2 cellular contexts compared by ENCODE assay signal in the genomic region with DNA sequence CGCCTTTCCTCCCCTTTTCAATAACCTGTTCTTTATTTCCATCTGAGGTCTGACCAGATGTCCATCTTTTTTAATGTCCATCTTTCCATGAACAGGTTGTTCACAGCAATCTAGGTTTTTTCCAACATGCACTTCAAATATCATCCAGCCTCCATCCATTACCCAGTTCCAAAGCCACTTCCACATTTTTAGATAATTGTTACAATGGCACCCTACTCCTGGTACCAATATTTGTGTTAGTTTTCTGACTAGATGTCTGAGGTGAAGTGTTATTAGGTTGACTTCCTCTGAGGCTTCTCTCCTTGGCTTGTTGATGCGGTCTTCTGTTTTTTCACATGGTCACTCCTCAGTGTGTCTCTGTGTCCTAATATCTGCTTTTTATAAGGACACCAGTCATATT.
TF ChIP-seq lines count a peak whose summit lies in the region.

No MANE protein-coding gene starts in this region.

TF ChIP-seq in HEK293, 187 proteins besides CTCF, POLR2A, EP300 and RAD21 (continued from another document):
- TF ChIP-seq, protein P1, sequence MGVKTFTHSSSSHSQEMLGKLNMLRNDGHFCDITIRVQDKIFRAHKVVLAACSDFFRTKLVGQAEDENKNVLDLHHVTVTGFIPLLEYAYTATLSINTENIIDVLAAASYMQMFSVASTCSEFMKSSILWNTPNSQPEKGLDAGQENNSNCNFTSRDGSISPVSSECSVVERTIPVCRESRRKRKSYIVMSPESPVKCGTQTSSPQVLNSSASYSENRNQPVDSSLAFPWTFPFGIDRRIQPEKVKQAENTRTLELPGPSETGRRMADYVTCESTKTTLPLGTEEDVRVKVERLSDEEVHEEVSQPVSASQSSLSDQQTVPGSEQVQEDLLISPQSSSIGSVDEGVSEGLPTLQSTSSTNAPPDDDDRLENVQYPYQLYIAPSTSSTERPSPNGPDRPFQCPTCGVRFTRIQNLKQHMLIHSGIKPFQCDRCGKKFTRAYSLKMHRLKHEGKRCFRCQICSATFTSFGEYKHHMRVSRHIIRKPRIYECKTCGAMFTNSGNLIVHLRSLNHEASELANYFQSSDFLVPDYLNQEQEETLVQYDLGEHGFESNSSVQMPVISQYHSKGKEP (tag by site-specific recombination; IDR thresholded peaks at IDR 0.05) = no peak

TF ChIP-seq in K562, 482 proteins besides CTCF, POLR2A, EP300 and RAD21 (continued from another document):
- TF ChIP-seq, protein P2, sequence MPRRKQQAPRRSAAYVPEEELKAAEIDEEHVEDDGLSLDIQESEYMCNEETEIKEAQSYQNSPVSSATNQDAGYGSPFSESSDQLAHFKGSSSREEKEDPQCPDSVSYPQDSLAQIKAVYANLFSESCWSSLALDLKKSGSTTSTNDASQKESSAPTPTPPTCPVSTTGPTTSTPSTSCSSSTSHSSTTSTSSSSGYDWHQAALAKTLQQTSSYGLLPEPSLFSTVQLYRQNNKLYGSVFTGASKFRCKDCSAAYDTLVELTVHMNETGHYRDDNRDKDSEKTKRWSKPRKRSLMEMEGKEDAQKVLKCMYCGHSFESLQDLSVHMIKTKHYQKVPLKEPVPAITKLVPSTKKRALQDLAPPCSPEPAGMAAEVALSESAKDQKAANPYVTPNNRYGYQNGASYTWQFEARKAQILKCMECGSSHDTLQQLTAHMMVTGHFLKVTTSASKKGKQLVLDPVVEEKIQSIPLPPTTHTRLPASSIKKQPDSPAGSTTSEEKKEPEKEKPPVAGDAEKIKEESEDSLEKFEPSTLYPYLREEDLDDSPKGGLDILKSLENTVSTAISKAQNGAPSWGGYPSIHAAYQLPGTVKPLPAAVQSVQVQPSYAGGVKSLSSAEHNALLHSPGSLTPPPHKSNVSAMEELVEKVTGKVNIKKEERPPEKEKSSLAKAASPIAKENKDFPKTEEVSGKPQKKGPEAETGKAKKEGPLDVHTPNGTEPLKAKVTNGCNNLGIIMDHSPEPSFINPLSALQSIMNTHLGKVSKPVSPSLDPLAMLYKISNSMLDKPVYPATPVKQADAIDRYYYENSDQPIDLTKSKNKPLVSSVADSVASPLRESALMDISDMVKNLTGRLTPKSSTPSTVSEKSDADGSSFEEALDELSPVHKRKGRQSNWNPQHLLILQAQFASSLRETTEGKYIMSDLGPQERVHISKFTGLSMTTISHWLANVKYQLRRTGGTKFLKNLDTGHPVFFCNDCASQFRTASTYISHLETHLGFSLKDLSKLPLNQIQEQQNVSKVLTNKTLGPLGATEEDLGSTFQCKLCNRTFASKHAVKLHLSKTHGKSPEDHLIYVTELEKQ (CRISPR knock-in tag; IDR thresholded peaks at IDR 0.05) = no peak
- TF ChIP-seq, protein P3, sequence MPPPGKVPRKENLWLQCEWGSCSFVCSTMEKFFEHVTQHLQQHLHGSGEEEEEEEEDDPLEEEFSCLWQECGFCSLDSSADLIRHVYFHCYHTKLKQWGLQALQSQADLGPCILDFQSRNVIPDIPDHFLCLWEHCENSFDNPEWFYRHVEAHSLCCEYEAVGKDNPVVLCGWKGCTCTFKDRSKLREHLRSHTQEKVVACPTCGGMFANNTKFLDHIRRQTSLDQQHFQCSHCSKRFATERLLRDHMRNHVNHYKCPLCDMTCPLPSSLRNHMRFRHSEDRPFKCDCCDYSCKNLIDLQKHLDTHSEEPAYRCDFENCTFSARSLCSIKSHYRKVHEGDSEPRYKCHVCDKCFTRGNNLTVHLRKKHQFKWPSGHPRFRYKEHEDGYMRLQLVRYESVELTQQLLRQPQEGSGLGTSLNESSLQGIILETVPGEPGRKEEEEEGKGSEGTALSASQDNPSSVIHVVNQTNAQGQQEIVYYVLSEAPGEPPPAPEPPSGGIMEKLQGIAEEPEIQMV (tag; conservative IDR thresholded peaks at IDR 0.05; ENCODE audit: low read depth) = no peak
- TF ChIP-seq CBX3 (IDR thresholded peaks at IDR 0.05; ENCODE audit: borderline replicate concordance in 1 of 2, low read length in 2 of 2) (0 out of 3 replicates have a peak, but pooled peaks of 1 of the 2 experiments have one; percentile 45), NFYB (IDR thresholded peaks at IDR 0.05; ENCODE audit: extremely low read depth, insufficient read length) (no peak), ZNF707 (CRISPR knock-in tag; conservative IDR thresholded peaks at IDR 0.05) (peak; percentile 95), LEF1 (IDR thresholded peaks at IDR 0.05) (no peak), SMARCA4 (IDR thresholded peaks at IDR 0.05) (no peak)
- TF ChIP-seq, protein P4, sequence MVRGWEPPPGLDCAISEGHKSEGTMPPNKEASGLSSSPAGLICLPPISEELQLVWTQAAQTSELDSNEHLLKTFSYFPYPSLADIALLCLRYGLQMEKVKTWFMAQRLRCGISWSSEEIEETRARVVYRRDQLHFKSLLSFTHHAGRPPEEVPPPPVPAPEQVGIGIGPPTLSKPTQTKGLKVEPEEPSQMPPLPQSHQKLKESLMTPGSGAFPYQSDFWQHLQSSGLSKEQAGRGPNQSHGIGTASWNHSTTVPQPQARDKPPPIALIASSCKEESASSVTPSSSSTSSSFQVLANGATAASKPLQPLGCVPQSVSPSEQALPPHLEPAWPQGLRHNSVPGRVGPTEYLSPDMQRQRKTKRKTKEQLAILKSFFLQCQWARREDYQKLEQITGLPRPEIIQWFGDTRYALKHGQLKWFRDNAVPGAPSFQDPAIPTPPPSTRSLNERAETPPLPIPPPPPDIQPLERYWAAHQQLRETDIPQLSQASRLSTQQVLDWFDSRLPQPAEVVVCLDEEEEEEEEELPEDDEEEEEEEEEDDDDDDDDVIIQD (CRISPR knock-in tag; IDR thresholded peaks at IDR 0.05) = no peak
